ENCODE assay signal across 10 cellular contexts in the genomic region with DNA sequence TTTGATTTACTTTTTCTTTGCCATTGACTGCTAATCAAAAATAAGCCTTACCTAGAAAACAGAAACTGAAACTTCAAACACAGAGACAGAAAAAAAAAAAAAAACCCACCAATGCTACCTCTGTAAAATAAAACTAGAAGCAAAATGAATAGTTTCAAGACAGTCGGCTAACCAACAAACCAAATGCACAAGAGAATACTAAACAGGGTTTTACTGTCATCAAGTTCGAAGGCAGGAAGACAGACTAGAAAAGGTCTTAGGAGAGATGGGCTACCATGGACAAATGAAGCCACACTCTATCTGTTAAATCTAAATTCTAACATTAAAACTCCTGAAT. TPM values are rescaled to one million over a fixed set of nuclear protein-coding genes. Genes with fewer than 3 reads are reported as not detected.
DNase-seq lines count a peak whose midpoint lies in the region; ATAC-seq, FAIRE-seq and TF ChIP-seq lines count a peak whose summit lies in the region.
"Had no signal": no experiment of that assay in that cellular context is flagged by ENCODE, and none has a peak within 500 bp of the region (broad histone marks: within the 10 kb centered on the region; RNA-seq: fewer than 3 reads in every experiment).

No MANE protein-coding gene starts in this region.

- peaks cover 8 to 51% of the 10 kb centered on the region in 2 donors for H3K36me3 ChIP-seq in gastroesophageal sphincter

- TF ChIP-seq CTCF in GM10248 (IDR thresholded peaks at IDR 0.05; ENCODE audit: control extremely low read depth, extremely low read depth, low read depth, missing control alignments): no peak
- no peak for TF ChIP-seq CTCF in gastroesophageal sphincter (IDR thresholded peaks at IDR 0.05)

- no peak for TF ChIP-seq POLR2A in gastroesophageal sphincter (IDR thresholded peaks at IDR 0.05)

- peaks cover 61% of the 10 kb centered on the region for H3K4me1 Mint-ChIP-seq in activated naive CD8-positive, alpha-beta T cell treated with anti-CD3 and anti-CD28 coated beads, Interleukin-2, amount 50 U/mL, for 24 hours

- H3K9me3 ChIP-seq in gastroesophageal sphincter: no peaks in the 10 kb centered on the region

- no peak overlapping the region for H3K27ac ChIP-seq in gastroesophageal sphincter

- H3K27ac Mint-ChIP-seq in activated naive CD8-positive, alpha-beta T cell treated with anti-CD3 and anti-CD28 coated beads, Interleukin-2, amount 50 U/mL, for 24 hours: peak overlapping the region; percentile 77

- H3K4me3 ChIP-seq in gastroesophageal sphincter: no peak overlapping the region
- H3K4me3 ChIP-seq: dorsolateral prefrontal cortex had no signal

- peak overlapping the region; percentile 54 for H3K4me3 Mint-ChIP-seq in activated naive CD8-positive, alpha-beta T cell treated with anti-CD3 and anti-CD28 coated beads, Interleukin-2, amount 50 U/mL, for 24 hours

- H3K9me3 Mint-ChIP-seq in activated naive CD8-positive, alpha-beta T cell treated with anti-CD3 and anti-CD28 coated beads, Interleukin-2, amount 50 U/mL, for 24 hours: no peaks in the 10 kb centered on the region

- no peaks in the 10 kb centered on the region for H3K27me3 Mint-ChIP-seq in activated naive CD8-positive, alpha-beta T cell treated with anti-CD3 and anti-CD28 coated beads, Interleukin-2, amount 50 U/mL, for 24 hours

- POLR2A ChIA-PET in GM10248 (lab: Yijun Ruan, JAX): no interaction called here

- H3K27me3 ChIP-seq in gastroesophageal sphincter: no peaks in the 10 kb centered on the region
- H3K27me3 ChIP-seq: dorsolateral prefrontal cortex had no signal

- CTCF ChIA-PET in GM10248 (lab: Yijun Ruan, JAX): no interaction called here

- no peak for TF ChIP-seq EP300 in gastroesophageal sphincter (IDR thresholded peaks at IDR 0.05)

- no peaks in the 10 kb centered on the region for H3K4me1 ChIP-seq in gastroesophageal sphincter

- H3K36me3 Mint-ChIP-seq in activated naive CD8-positive, alpha-beta T cell treated with anti-CD3 and anti-CD28 coated beads, Interleukin-2, amount 50 U/mL, for 24 hours (ENCODE audit: low read depth): peaks cover 37% of the 10 kb centered on the region

- ATAC-seq in GM19463 (IDR thresholded peaks at IDR 0.05; ENCODE audit: unreplicated experiment) (peak; percentile 43), HG03139 (IDR thresholded peaks at IDR 0.05; ENCODE audit: unreplicated experiment) (peak; percentile 54), gastroesophageal sphincter (no peak)
- ATAC-seq in activated naive CD8-positive, alpha-beta T cell treated with anti-CD3 and anti-CD28 coated beads, Interleukin-2, amount 50 U/mL, for 24 hours: peak; percentile 45

- DNase-seq in GM10248 (ENCODE audit: extremely low spot score) (peak; percentile 45), HTR-8/SVneo (ENCODE audit: insufficient read length, low spot score) (no peak), NCI-H446 (lab: John Stamatoyannopoulos, UW) (no peak)
- DNase-seq in activated naive CD8-positive, alpha-beta T cell treated with anti-CD3 and anti-CD28 coated beads, Interleukin-2, amount 50 U/mL, for 24 hours: no peak
- DNase-seq in stimulated activated CD4-positive, alpha-beta T cell treated with anti-CD3 and anti-CD28 coated beads, Interleukin-2, amount 100 ng/mL, for 48 hours: no peak
- DNase-seq: DMS79, dorsolateral prefrontal cortex had no signal

- FAIRE-seq in HTR-8/SVneo (lab: Jason Lieb, UNC): no peak

- 52 to 75% methylated on average over 2 of the region's 2 CpGs for WGBS in gastroesophageal sphincter (ENCODE audit: low coverage in 1 of 2), 2 donors

RNA-seq across cellular contexts. Expression of a gene that starts 59.5 kb away (rescaled TPM):
- total RNA-seq in gastroesophageal sphincter: 10 to 100 TPM; 53.7 to 82.8 (median 71.6) TPM
